In the genomic region with DNA sequence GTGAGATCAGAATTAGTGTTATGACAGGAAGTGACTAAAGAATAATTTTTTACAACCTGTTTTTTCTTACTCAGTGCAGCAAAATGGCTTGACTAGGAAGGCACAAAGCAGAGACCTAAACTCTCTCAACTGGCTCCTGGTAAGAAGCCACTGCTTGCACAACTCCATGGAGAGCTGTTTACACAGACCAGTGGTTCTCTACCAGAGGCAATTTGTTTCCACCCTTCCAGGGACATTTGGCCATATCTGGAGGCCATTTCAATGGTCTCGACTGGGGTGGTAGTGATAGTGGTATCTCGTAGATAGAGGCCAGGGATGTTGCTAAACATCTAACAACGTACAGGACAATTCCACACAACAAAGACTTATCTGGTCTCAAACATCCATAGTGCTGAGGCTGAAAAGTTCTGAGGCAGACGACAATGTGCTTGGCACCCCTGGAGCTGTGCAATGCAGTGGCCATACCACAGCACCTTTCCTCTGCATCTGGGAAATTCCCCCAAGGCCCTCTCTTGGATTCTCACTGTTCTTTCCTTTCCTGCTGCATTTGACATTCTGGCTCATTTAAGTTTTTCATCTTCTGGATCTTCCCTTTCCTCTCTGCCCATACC, we compare ENCODE assay signal across 14 cellular contexts.
DNase-seq lines count a peak whose midpoint lies in the region; ATAC-seq, FAIRE-seq and TF ChIP-seq lines count a peak whose summit lies in the region.
"Had no signal": no experiment of that assay in that cellular context is flagged by ENCODE, and none has a peak within 500 bp of the region (broad histone marks: within the 10 kb centered on the region; RNA-seq: fewer than 3 reads in every experiment).

No MANE protein-coding gene starts in this region.

- peak overlapping the region; percentile 1; the same call in 1 of the 2 replicates for H3K14ac ChIP-seq in IMR-90 (replicated peaks; ENCODE audit: low read depth, low read length)

- H3K4me1 ChIP-seq in IMR-90 (ENCODE audit: control insufficient read depth, insufficient read depth, low read length) = peaks cover 5% of the 10 kb centered on the region; the same call in 1 of the 2 replicates
- peaks cover 22% of the 10 kb centered on the region for H3K4me1 ChIP-seq in HepG2 (ENCODE audit: insufficient read depth, low read length)

- peak overlapping the region in 1 of 2 experiments; percentile 67; a peak in 2 of 4 replicates for H4K8ac ChIP-seq in IMR-90 (ENCODE audit: low read depth in 2 of 2, low read length in 2 of 2)

- H3K36me3 ChIP-seq in IMR-90 (ENCODE audit: control insufficient read depth, insufficient read depth, low read length) (no peaks in the 10 kb centered on the region), brain microvascular endothelial cell (replicated peaks) (no peaks in the 10 kb centered on the region), HepG2 (replicated peaks in 1 of 2; ENCODE audit: control insufficient read depth in 1 of 2, insufficient read depth in 2 of 2, low read length in 2 of 2) (no peaks in the 10 kb centered on the region)
- H3K36me3 ChIP-seq: left ventricle myocardium inferior had no signal

- no peak overlapping the region for H2AK5ac ChIP-seq in IMR-90 (ENCODE audit: low read depth, low read length)

- intact Hi-C loops in IMR-90 (cut with micrococcal nuclease) = no loop called here
- intact Hi-C loops in HepG2 (cut with micrococcal nuclease; ENCODE audit: unreplicated experiment) = no loop called here

- TF ChIP-seq CTCF in AG10803 (conservative IDR thresholded peaks at IDR 0.05; ENCODE audit: low read length) (no peak), IMR-90 (conservative IDR thresholded peaks at IDR 0.05; ENCODE audit: low read depth, low read length) (no peak), brain microvascular endothelial cell (IDR thresholded peaks at IDR 0.05; ENCODE audit: low read depth, low read length, missing control alignments) (no peak), HepG2 (CRISPR knock-in tag; IDR thresholded peaks at IDR 0.05) (no peak)

- H3K4me2 ChIP-seq in IMR-90 (ENCODE audit: low read depth, low read length) = no peak overlapping the region
- H3K4me2 ChIP-seq in HepG2 (ENCODE audit: low read depth, low read length) = no peak overlapping the region; the same call in 1 of the 2 replicates

- H3K9me3 ChIP-seq in IMR-90 (ENCODE audit: control insufficient read depth, insufficient read depth, low read length) (no peaks in the 10 kb centered on the region), HepG2 (ENCODE audit: low read length) (no peaks in the 10 kb centered on the region)
- H3K9me3 ChIP-seq: left ventricle myocardium inferior had no signal

- peak overlapping the region; percentile 2 for H3K4ac ChIP-seq in IMR-90 (ENCODE audit: low read depth, low read length)

- H3K9ac ChIP-seq in IMR-90 (ENCODE audit: low read depth, low read length) = no peak overlapping the region
- no peak overlapping the region for H3K9ac ChIP-seq in HepG2 (ENCODE audit: insufficient read depth, low read depth, low read length)

- no peaks in the 10 kb centered on the region for H3K79me2 ChIP-seq in HepG2 (ENCODE audit: insufficient read depth, low read length)

- H4K20me1 ChIP-seq in IMR-90 (ENCODE audit: insufficient read depth, low read length) (no peaks in the 10 kb centered on the region), HepG2 (ENCODE audit: insufficient read depth, low read length) (no peaks in the 10 kb centered on the region)

- peak overlapping the region; percentile 56 for H2BK5ac ChIP-seq in IMR-90 (ENCODE audit: low read depth, low read length, poor library complexity, severe bottlenecking)

- peak overlapping the region; percentile 44 for H4K91ac ChIP-seq in IMR-90 (ENCODE audit: insufficient read depth, low read depth, low read length)

- H3K27me3 ChIP-seq in IMR-90 (ENCODE audit: control insufficient read depth, insufficient read depth, low read length) = no peaks in the 10 kb centered on the region
- no peaks in the 10 kb centered on the region for H3K27me3 ChIP-seq in brain microvascular endothelial cell (replicated peaks)
- H3K27me3 ChIP-seq in HepG2 (ENCODE audit: control insufficient read depth in 1 of 2, insufficient read depth in 2 of 2, low read length in 2 of 2) = peaks cover 0 to 1% of the 10 kb centered on the region in 2 experiments; a peak in 1 of 5 replicates

- peak overlapping the region; percentile 10; the same call in 1 of the 2 replicates for H3K23ac ChIP-seq in IMR-90 (ENCODE audit: low read depth, low read length)

- H3K27ac ChIP-seq in IMR-90 (ENCODE audit: insufficient read depth, low read length) (no peak overlapping the region), brain microvascular endothelial cell (peak overlapping the region; percentile 65), HepG2 (ENCODE audit: extremely low read length, insufficient read depth, low read length) (no peak overlapping the region)
- H3K27ac ChIP-seq: left ventricle myocardium inferior had no signal

- no peak overlapping the region for H2AK9ac ChIP-seq in IMR-90 (replicated peaks; ENCODE audit: low read depth, low read length, poor library complexity)

- H2BK120ac ChIP-seq in IMR-90 (ENCODE audit: low read depth, low read length) = peak overlapping the region; percentile 48

- no peaks in the 10 kb centered on the region for H3K9me1 ChIP-seq in IMR-90 (ENCODE audit: insufficient read depth, low read length)

- TF ChIP-seq RAD21 in IMR-90 (IDR thresholded peaks at IDR 0.05; ENCODE audit: low read length) (no peak), HepG2 (CRISPR knock-in tag; IDR thresholded peaks at IDR 0.05) (no peak)

- H3K18ac ChIP-seq in IMR-90 (ENCODE audit: low read depth, low read length) = no peak overlapping the region

- CTCF ChIA-PET in IMR-90 (lab: Yijun Ruan, JAX) = no interaction called here
- CTCF ChIA-PET in HepG2 (lab: Yijun Ruan, JAX; ENCODE audit: low intra/inter-chr PET ratio, low total read pairs) = no interaction called here

- H3K56ac ChIP-seq in IMR-90 (ENCODE audit: extremely low read depth, insufficient read depth, low read length) = no peak overlapping the region

- H2AFZ ChIP-seq in IMR-90 (replicated peaks; ENCODE audit: low read length, poor library complexity) (peak overlapping the region; percentile 48), HepG2 (ENCODE audit: low read length) (no peak overlapping the region)

- dilution Hi-C loops in IMR-90 (cut with HindIII; ENCODE audit: low sequenced_read_pairs, unreplicated experiment) = no loop called here

- ATAC-seq in IMR-90 (ENCODE audit: low read depth) (peak; percentile 59), HepG2 (peak; percentile 89), GM21737 (IDR thresholded peaks at IDR 0.05; ENCODE audit: unreplicated experiment) (no peak)

- POLR2A ChIA-PET in IMR-90 (lab: Charles Lee; ENCODE audit: unreplicated experiment) = no interaction called here
- POLR2A ChIA-PET in HepG2 (lab: Yijun Ruan, JAX) = no interaction called here

- no CpG with 5 or more reads among the region's 4 CpGs for WGBS in IMR-90 (ENCODE audit: extremely low coverage in 2 of 2, insufficient read length in 1 of 2), 2 experiments
- 22% methylated on average over 4 of the region's 4 CpGs for WGBS in HepG2 (ENCODE audit: low lambda C conversion rate)

- TF ChIP-seq POLR2A in IMR-90 (IDR thresholded peaks at IDR 0.05; ENCODE audit: low read depth, low read length) = no peak
- TF ChIP-seq POLR2A in HepG2 (IDR thresholded peaks at IDR 0.05; ENCODE audit: insufficient read depth in 1 of 2, low read depth in 2 of 2, low read length in 2 of 2) = no peak

- H3K79me1 ChIP-seq in IMR-90 (ENCODE audit: low read depth in 1 of 2, low read length in 2 of 2) = no peaks in the 10 kb centered on the region

- TF ChIP-seq EP300 in HepG2 (IDR thresholded peaks at IDR 0.05; ENCODE audit: low read depth in 2 of 2, low read length in 2 of 2) = no peak
- TF ChIP-seq EP300 in HepG2 (CRISPR knock-in tag; IDR thresholded peaks at IDR 0.05; ENCODE audit: borderline replicate concordance) = no peak

- 0 out of 3 replicates have a peak overlapping the region, but pooled peaks have one; percentile 15 for H2BK15ac ChIP-seq in IMR-90 (ENCODE audit: low read depth, low read length)

- in situ Hi-C loops in IMR-90 (cut with MboI; ENCODE audit: low sequenced_read_pairs) = no loop called here
- in situ Hi-C loops in brain microvascular endothelial cell (cut with HindIII; ENCODE audit: low pct_ligation_motif_present, low sequenced_read_pairs) = no loop called here
- in situ Hi-C loops in HepG2 (cut with HindIII; ENCODE audit: extremely low pct_ligation_motif_present, low pct_unique_long_range_greater_than_20kb) = no loop called here

- no peak overlapping the region for H3K4me3 ChIP-seq in AG10803 (ENCODE audit: low read length)
- H3K4me3 ChIP-seq in IMR-90 (ENCODE audit: insufficient read depth, low read depth, low read length) = no peak overlapping the region
- H3K4me3 ChIP-seq in brain microvascular endothelial cell (ENCODE audit: low read depth, low read length) = no peak overlapping the region
- no peak overlapping the region for H3K4me3 ChIP-seq in HepG2 (replicated peaks in 1 of 3; ENCODE audit: insufficient read depth in 1 of 3, low read depth in 2 of 3, low read length in 3 of 3)
- H3K4me3 ChIP-seq: left ventricle myocardium inferior had no signal

- BruUV-seq in IMR-90 (replicated peaks; lab: Mats Ljungman, UMichigan) = no TSS peak
- BruUV-seq in HepG2 (replicated peaks; lab: Mats Ljungman, UMichigan) = no TSS peak

- H2BK20ac ChIP-seq in IMR-90 (ENCODE audit: low read depth, low read length) = peak overlapping the region; percentile 28

- FAIRE-seq in HepG2 (lab: Jason Lieb, UNC) = peak; percentile 4

- peak; percentile 64 for DNase-seq in AG10803 (ENCODE audit: low read depth)
- DNase-seq in IMR-90 = peak; percentile 43
- no peak for DNase-seq in brain microvascular endothelial cell
- no peak for DNase-seq in HepG2 (ENCODE audit: low spot score)
- no peak for DNase-seq in hypothalamus (lab: John Stamatoyannopoulos, UW)
- no peak for DNase-seq in stimulated activated CD4-positive, alpha-beta T cell treated with anti-CD3 and anti-CD28 coated beads, Interleukin-12 subunit alpha, Interleukin-12 subunit beta, amount 100 ng/mL, for 4 hours
- DNase-seq in GM19240 (ENCODE audit: insufficient read length, low spot score) = no peak
- DNase-seq: CD4-positive, alpha-beta T cell; left ventricle myocardium inferior; posterior cingulate gyrus; stimulated activated CD4-positive, alpha-beta T cell treated with anti-CD3 and anti-CD28 coated beads, Interleukin-4, amount 100 ng/mL, for 4 hours; substantia nigra; T-helper 1 cell had no signal

- H4K5ac ChIP-seq in IMR-90 (ENCODE audit: low read depth, low read length) = no peak overlapping the region

TF ChIP-seq in IMR-90, 13 proteins besides CTCF, POLR2A, EP300 and RAD21 (continues in another document):
- no peak for TF ChIP-seq MXI1 (IDR thresholded peaks at IDR 0.05; ENCODE audit: borderline replicate concordance, low read depth, low read length)
- peak; percentile 46; the same call in 1 of the 2 replicates for TF ChIP-seq CEBPB (IDR thresholded peaks at IDR 0.05; ENCODE audit: low read depth, low read length)
- TF ChIP-seq MAFK (IDR thresholded peaks at IDR 0.05; ENCODE audit: low read depth, low read length) = no peak

TF ChIP-seq in HepG2, 621 proteins besides CTCF, POLR2A, EP300 and RAD21 (continues in another document):
- TF ChIP-seq ZNF709 (CRISPR knock-in tag; IDR thresholded peaks at IDR 0.05) (no peak), ZNF251 (CRISPR knock-in tag; IDR thresholded peaks at IDR 0.05) (no peak), TAF1 (CRISPR knock-in tag; IDR thresholded peaks at IDR 0.05) (peak; percentile 19; the same call in 1 of the 2 replicates), CEBPG (CRISPR knock-in tag; IDR thresholded peaks at IDR 0.05) (peak; percentile 77)

Comparison
In these comparisons a context has a peak if more than half of its experiments do, and no peak if none do; other contexts are left out.
1. DNase-seq: peak in AG10803 (single experiment) and IMR-90 (single experiment); none in brain microvascular endothelial cell (single experiment), HepG2 (single experiment), hypothalamus (0 of 51), stimulated activated CD4-positive, alpha-beta T cell treated with anti-CD3 and anti-CD28 coated beads, Interleukin-12 subunit alpha, Interleukin-12 subunit beta, amount 100 ng/mL, for 4 hours (single experiment) and GM19240 (single experiment).